ENCODE assay signal across 23 cellular contexts in genomic region chr7:72161534-72161933, GRCh38.
A peak's percentile ranks its signal among the peaks of the same experiment; 100 is the strongest.
DNase-seq lines count a peak whose midpoint lies in the region; FAIRE-seq and TF ChIP-seq lines count a peak whose summit lies in the region.
"Had no signal": no experiment of that assay in that cellular context is flagged by ENCODE, and none has a peak within 500 bp of the region (broad histone marks: within the 10 kb centered on the region; RNA-seq: fewer than 3 reads in every experiment).

No MANE protein-coding gene starts in this region.

- no peaks in the 10 kb centered on the region for H3K9me2 ChIP-seq in Karpas-422 (replicated peaks; ENCODE audit: insufficient read depth, low read length)

- FAIRE-seq in GM12891 (lab: Jason Lieb, UNC): no peak
- FAIRE-seq: astrocyte, GM12878 had no signal

- no peak overlapping the region for H3K4me3 Mint-ChIP-seq in nephron progenitor cell
- H3K4me3 Mint-ChIP-seq: activated B cell treated with CpG ODN at 0.5 μM for 24 hours; activated CD4-positive, alpha-beta memory T cell treated with anti-CD3 and anti-CD28 coated beads for 36 hours; activated naive CD4-positive, alpha-beta T cell treated with anti-CD3 and anti-CD28 coated beads for 36 hours; stimulated activated effector memory CD8-positive, alpha-beta T cell treated with anti-CD3 and anti-CD28 coated beads, Interleukin-12 subunit alpha, Interleukin-12 subunit beta, amount 100 ng/mL, for 72 hours; T-helper 2 cell treated with Interferon-gamma antibody and Interleukin-4, amounts not matched to agents 5 μg/mL and 100 μg/mL, for 36 hours had no signal

- H3K4me3 ChIP-seq in GM12865 (ENCODE audit: low read depth, low read length): no peak overlapping the region
- H3K4me3 ChIP-seq in Karpas-422 (ENCODE audit: low read length): no peak overlapping the region
- no peak overlapping the region for H3K4me3 ChIP-seq in WERI-Rb-1 (ENCODE audit: low read depth, low read length)
- no peak overlapping the region for H3K4me3 ChIP-seq in foreskin fibroblast (ENCODE audit: low read depth in 1 of 2, low read length in 2 of 2)
- H3K4me3 ChIP-seq: GM12878, lower lobe of right lung, right atrium auricular region, testis had no signal

- no peak overlapping the region for H3K27ac Mint-ChIP-seq in nephron progenitor cell
- H3K27ac Mint-ChIP-seq: activated B cell treated with CpG ODN at 0.5 μM for 24 hours; activated CD4-positive, alpha-beta memory T cell treated with anti-CD3 and anti-CD28 coated beads for 36 hours; activated naive CD4-positive, alpha-beta T cell treated with anti-CD3 and anti-CD28 coated beads for 36 hours; stimulated activated effector memory CD8-positive, alpha-beta T cell treated with anti-CD3 and anti-CD28 coated beads, Interleukin-12 subunit alpha, Interleukin-12 subunit beta, amount 100 ng/mL, for 72 hours; T-helper 2 cell treated with Interferon-gamma antibody and Interleukin-4, amounts not matched to agents 5 μg/mL and 100 μg/mL, for 36 hours had no signal

- TF ChIP-seq CTCF in GM12865 (IDR thresholded peaks at IDR 0.05; ENCODE audit: insufficient read depth, low read depth, low read length, missing control alignments) (peak; percentile 31), WERI-Rb-1 (IDR thresholded peaks at IDR 0.05; ENCODE audit: low read depth, low read length) (peak; percentile 47), nephron progenitor cell (IDR thresholded peaks at IDR 0.05) (no peak), foreskin fibroblast (IDR thresholded peaks at IDR 0.05; ENCODE audit: low read depth, low read length) (no peak)

- no peaks in the 10 kb centered on the region for H3K79me2 ChIP-seq in Karpas-422 (ENCODE audit: low read length)

- no peak overlapping the region for H2AFZ ChIP-seq in Karpas-422 (ENCODE audit: low read length)

- H3K9me3 ChIP-seq in Karpas-422 (ENCODE audit: low read length): peaks cover 6% of the 10 kb centered on the region
- peaks cover 11% of the 10 kb centered on the region for H3K9me3 ChIP-seq in WERI-Rb-1 (ENCODE audit: severe bottlenecking)
- H3K9me3 ChIP-seq: testis had no signal

- H3K36me3 ChIP-seq in Karpas-422 (ENCODE audit: insufficient read depth, low read length): no peaks in the 10 kb centered on the region
- H3K36me3 ChIP-seq in WERI-Rb-1: no peaks in the 10 kb centered on the region
- H3K36me3 ChIP-seq: lower lobe of right lung, right atrium auricular region had no signal

- no peaks in the 10 kb centered on the region for H3K4me1 ChIP-seq in Karpas-422 (ENCODE audit: low read length)
- H3K4me1 ChIP-seq: lower lobe of right lung, right atrium auricular region, testis had no signal

- H3K4me1 Mint-ChIP-seq in nephron progenitor cell: no peaks in the 10 kb centered on the region
- H3K4me1 Mint-ChIP-seq: activated B cell treated with CpG ODN at 0.5 μM for 24 hours; stimulated activated effector memory CD8-positive, alpha-beta T cell treated with anti-CD3 and anti-CD28 coated beads, Interleukin-12 subunit alpha, Interleukin-12 subunit beta, amount 100 ng/mL, for 72 hours had no signal

- peaks cover 20% of the 10 kb centered on the region for H3K36me3 Mint-ChIP-seq in nephron progenitor cell (ENCODE audit: low read depth)
- H3K36me3 Mint-ChIP-seq: activated CD4-positive, alpha-beta memory T cell treated with anti-CD3 and anti-CD28 coated beads for 36 hours; stimulated activated effector memory CD8-positive, alpha-beta T cell treated with anti-CD3 and anti-CD28 coated beads, Interleukin-12 subunit alpha, Interleukin-12 subunit beta, amount 100 ng/mL, for 72 hours had no signal

- H3K27ac ChIP-seq in Karpas-422 (ENCODE audit: low read length) (no peak overlapping the region), WERI-Rb-1 (no peak overlapping the region)
- H3K27ac ChIP-seq: lower lobe of right lung, right atrium auricular region, testis had no signal

- H4K20me1 ChIP-seq in Karpas-422 (ENCODE audit: insufficient read depth, low read depth, low read length): no peaks in the 10 kb centered on the region

- DNase-seq in GM12865 (ENCODE audit: low read depth) (no peak), Karpas-422 (peak; percentile 58), WERI-Rb-1 (peak; percentile 18), nephron progenitor cell (peak; percentile 5), GM12891 (ENCODE audit: insufficient read length, low spot score) (no peak), foreskin fibroblast (no peak)
- no peak for DNase-seq in stimulated activated CD4-positive, alpha-beta T cell treated with anti-CD3 and anti-CD28 coated beads, Interleukin-15, amount 100 ng/mL, for 24 hours
- DNase-seq: activated B cell treated with CpG ODN at 0.5 μM for 24 hours; activated CD4-positive, alpha-beta memory T cell treated with anti-CD3 and anti-CD28 coated beads for 36 hours; activated naive CD4-positive, alpha-beta T cell treated with anti-CD3 and anti-CD28 coated beads for 36 hours; activated T-cell treated with anti-CD3 and anti-CD28 coated beads for 4 hours; HCEC 1CT; islet precursor cell; KG1; lower lobe of right lung; NCI-H1105 treated with DMSO at 0.1 percent for 48 hours; NCI-H526; testis had no signal

- no peak overlapping the region for H3K9ac ChIP-seq in Karpas-422 (ENCODE audit: low read length)

- no peak for TF ChIP-seq POLR2A in GM12891 (IDR thresholded peaks at IDR 0.05; ENCODE audit: low read depth, low read length)

- H3K9me3 Mint-ChIP-seq in nephron progenitor cell: peaks cover 47% of the 10 kb centered on the region

- no peaks in the 10 kb centered on the region for H3K27me3 Mint-ChIP-seq in nephron progenitor cell (ENCODE audit: low read depth, poor library complexity)
- H3K27me3 Mint-ChIP-seq: activated B cell treated with CpG ODN at 0.5 μM for 24 hours; activated CD4-positive, alpha-beta memory T cell treated with anti-CD3 and anti-CD28 coated beads for 36 hours had no signal

- H3K27me3 ChIP-seq in Karpas-422 (ENCODE audit: low read length): no peaks in the 10 kb centered on the region
- peaks cover 1% of the 10 kb centered on the region for H3K27me3 ChIP-seq in WERI-Rb-1 (ENCODE audit: insufficient read depth, low read depth, severe bottlenecking)
- H3K27me3 ChIP-seq: right atrium auricular region, testis had no signal

- H3K4me2 ChIP-seq in Karpas-422 (ENCODE audit: low read depth, low read length, poor library complexity, severe bottlenecking): no peak overlapping the region

TF ChIP-seq in GM12891, 5 proteins besides CTCF, POLR2A, EP300 and RAD21:
- no peak for TF ChIP-seq SPI1 (IDR thresholded peaks at IDR 0.05; ENCODE audit: low read depth, low read length)
- no peak for TF ChIP-seq POU2F2 (IDR thresholded peaks at IDR 0.05; ENCODE audit: low read depth, low read length)
- no peak for TF ChIP-seq POLR2AphosphoS5 (IDR thresholded peaks at IDR 0.05; ENCODE audit: low read depth, low read length)
- TF ChIP-seq PAX5 (IDR thresholded peaks at IDR 0.05; ENCODE audit: insufficient read depth, low read length, severe bottlenecking): no peak
- no peak for TF ChIP-seq TAF1 (IDR thresholded peaks at IDR 0.05; ENCODE audit: low read depth, low read length)

Comparison
In these comparisons a context has a peak if more than half of its experiments do, and no peak if none do; other contexts are left out.
1. DNase-seq: peak in Karpas-422 (single experiment), WERI-Rb-1 (single experiment) and nephron progenitor cell (single experiment); none in GM12865 (single experiment), GM12891 (single experiment), stimulated activated CD4-positive, alpha-beta T cell treated with anti-CD3 and anti-CD28 coated beads, Interleukin-15, amount 100 ng/mL, for 24 hours (single experiment) and foreskin fibroblast (0 of 2).
2. CTCF ChIP-seq: peak in GM12865 (single experiment) and WERI-Rb-1 (single experiment); none in nephron progenitor cell (single experiment) and foreskin fibroblast (single experiment).